In genomic region chr4:17605236-17605635, GRCh38 we compare ENCODE assay signal across 1 cellular context.
TF ChIP-seq lines count a peak whose summit lies in the region.

No MANE protein-coding gene starts in this region.

TF ChIP-seq in H1, 55 proteins besides CTCF, POLR2A, EP300 and RAD21:
- TF ChIP-seq TAF1 (IDR thresholded peaks at IDR 0.05; ENCODE audit: low read depth, low read length) = no peak
- TF ChIP-seq MAFK (IDR thresholded peaks at IDR 0.05; ENCODE audit: low read depth, low read length) = no peak
- TF ChIP-seq CTBP2 (IDR thresholded peaks at IDR 0.05; ENCODE audit: borderline replicate concordance, insufficient read depth, insufficient read length, low read length) = no peak
- no peak for TF ChIP-seq SRF (IDR thresholded peaks at IDR 0.05; ENCODE audit: low read depth, low read length)
- no peak for TF ChIP-seq ATF3 (IDR thresholded peaks at IDR 0.05; ENCODE audit: insufficient read depth, low read depth, low read length)
- no peak for TF ChIP-seq RBBP5 (IDR thresholded peaks at IDR 0.05; ENCODE audit: borderline replicate concordance, low read depth, low read length)
- no peak for TF ChIP-seq CHD2 (IDR thresholded peaks at IDR 0.05; ENCODE audit: low read length)
- no peak for TF ChIP-seq BACH1 (IDR thresholded peaks at IDR 0.05; ENCODE audit: low read length)
- no peak for TF ChIP-seq SUZ12 (IDR thresholded peaks at IDR 0.05; ENCODE audit: low read length)
